Comparison of ENCODE assay signal across 8 cellular contexts in genomic region chr3:197627772-197628523, GRCh38.
DNase-seq lines count a peak whose midpoint lies in the region; ATAC-seq and TF ChIP-seq lines count a peak whose summit lies in the region.
"Not testable (repeated sequence)": the region's sequence is repeated elsewhere in the genome, so short reads cannot be mapped to it uniquely, and the experiment has no call there.

No MANE protein-coding gene starts in this region.

- H4K20me1 ChIP-seq in mammary epithelial cell (ENCODE audit: insufficient read depth, low read length), result not testable (repeated sequence)
- H4K20me1 ChIP-seq in hepatocyte (ENCODE audit: insufficient read depth, poor library complexity, severe bottlenecking), result peaks cover 10% of the 10 kb centered on the region

- not testable (repeated sequence) for TF ChIP-seq EP300 in stomach (IDR thresholded peaks at IDR 0.05)

- H3K9me2 ChIP-seq in hepatocyte (replicated peaks; ENCODE audit: insufficient read depth), result not testable (repeated sequence)

- in situ Hi-C loops in mammary epithelial cell (cut with MboI; ENCODE audit: low sequenced_read_pairs in 2 of 2), result not testable (repeated sequence)

- H3K9ac ChIP-seq in ES-I3 (ENCODE audit: low read depth, low read length) (peak overlapping the region; percentile 73), mammary epithelial cell (ENCODE audit: insufficient read depth, low read length) (peak overlapping the region; percentile 53)

- H3K4me3 ChIP-seq in mammary epithelial cell (replicated peaks in 1 of 3; ENCODE audit: insufficient read depth in 1 of 3, low read depth in 2 of 3, low read length in 3 of 3), result peak overlapping the region; percentile 53 to 65 (median 55)
- peak overlapping the region; percentile 50 for H3K4me3 ChIP-seq in hepatocyte
- H3K4me3 ChIP-seq in stomach, result peak overlapping the region; percentile 62 to 80 (median 66)

- H3K27me3 ChIP-seq in mammary epithelial cell (ENCODE audit: insufficient read depth, low read length); hepatocyte; stomach: not testable (repeated sequence)

- not testable (repeated sequence) for TF ChIP-seq CTCF in mammary epithelial cell (conservative IDR thresholded peaks at IDR 0.05 in 1 of 2, IDR thresholded peaks at IDR 0.05 in 1 of 2; ENCODE audit: extremely low read depth in 1 of 2, insufficient read depth in 1 of 2, low read depth in 1 of 2, low read length in 2 of 2); hepatocyte (IDR thresholded peaks at IDR 0.05; ENCODE audit: poor library complexity); stomach (IDR thresholded peaks at IDR 0.05)

- CTCF ChIA-PET in mammary epithelial cell (lab: Charles Lee; ENCODE audit: low non-redundant PET), result not testable (repeated sequence)

- intact Hi-C loops in mammary epithelial cell (cut with micrococcal nuclease); stomach (cut with DNase I; ENCODE audit: low total_unique reads): not testable (repeated sequence)

- H2AFZ ChIP-seq in mammary epithelial cell (ENCODE audit: low read depth, low read length) (peak overlapping the region; percentile 74), hepatocyte (peak overlapping the region; percentile 96)

- TF ChIP-seq POLR2A in stomach (IDR thresholded peaks at IDR 0.05), result not testable (repeated sequence)

- DNase-seq in HT1080 (ENCODE audit: low read depth) (peak; percentile 81), mammary epithelial cell (peak; percentile 59), hepatocyte (ENCODE audit: low spot score) (peak; percentile 90), pons (ENCODE audit: low spot score) (peak; percentile 73), stomach (peak; percentile 93)
- peak; percentile 87 to 91 for DNase-seq in activated CD4-positive, alpha-beta T cell treated with anti-CD3 and anti-CD28 coated beads for 4 hours

- peaks cover 25% of the 10 kb centered on the region for H3K79me2 ChIP-seq in mammary epithelial cell (ENCODE audit: insufficient read depth, low read length)
- not testable (repeated sequence) for H3K79me2 ChIP-seq in hepatocyte

- H3K27ac ChIP-seq in mammary epithelial cell (ENCODE audit: insufficient read depth, low read depth, low read length) (peak overlapping the region; percentile 35), hepatocyte (peak overlapping the region; percentile 85), stomach (peak overlapping the region; percentile 78 to 94 (median 89))

- not testable (repeated sequence) for H3K36me3 ChIP-seq in ES-I3 (ENCODE audit: insufficient read depth, low read length); mammary epithelial cell (ENCODE audit: insufficient read depth, low read length); hepatocyte (replicated peaks; ENCODE audit: insufficient read depth, low read depth); stomach

- peak; percentile 88 for ATAC-seq in GM21737 (IDR thresholded peaks at IDR 0.05; ENCODE audit: unreplicated experiment)

- H3K4me2 ChIP-seq in mammary epithelial cell (ENCODE audit: insufficient read depth, low read depth, low read length) (peak overlapping the region; percentile 67), hepatocyte (peak overlapping the region; percentile 71)

- H3K9me3 ChIP-seq in ES-I3 (ENCODE audit: control insufficient read depth, insufficient read depth, low read length); mammary epithelial cell (replicated peaks; ENCODE audit: insufficient read depth, low read length); hepatocyte (ENCODE audit: low read depth); stomach: not testable (repeated sequence)

- H3K4me1 ChIP-seq in ES-I3 (ENCODE audit: insufficient read depth, low read length); mammary epithelial cell (ENCODE audit: insufficient read depth, low read length); hepatocyte (ENCODE audit: insufficient read depth): not testable (repeated sequence)
- H3K4me1 ChIP-seq in stomach, result peaks cover 0 to 14% (median 5%) of the 10 kb centered on the region in 4 donors

- WGBS in mammary epithelial cell (ENCODE audit: low coverage, missing lambda C conversion rate), result 0% methylated on average over 4 of the region's 73 CpGs
- WGBS in hepatocyte (ENCODE audit: low lambda C conversion rate, missing lambda C conversion rate), result 6% methylated on average over 46 of the region's 73 CpGs
- 2 to 5% (median 4%) methylated on average over 14 to 70 of the region's 73 CpGs for WGBS in stomach, 5 donors

- not testable (repeated sequence) for BruUV-seq in mammary epithelial cell (replicated peaks; lab: Mats Ljungman, UMichigan)

- dilution Hi-C loops in mammary epithelial cell (cut with HindIII; ENCODE audit: low sequenced_read_pairs), result not testable (repeated sequence)

Comparison
In these comparisons a context has a peak if more than half of its experiments do, and no peak if none do; other contexts are left out.
1. Peak in every context shown above with its lines: DNase-seq, ATAC-seq, H3K4me3 ChIP-seq and H3K27ac ChIP-seq.
2. H3K27ac ChIP-seq: peak in every context shown above with its lines; median percentile 89 in stomach; 85 in hepatocyte; 35 in mammary epithelial cell.